ENCODE assay signal across 8 cellular contexts in genomic region chr1:12276225-12276624, GRCh38. TPM values are rescaled to one million over a fixed set of nuclear protein-coding genes. Genes with fewer than 3 reads are reported as not detected.
A peak's percentile ranks its signal among the peaks of the same experiment; 100 is the strongest.
DNase-seq lines count a peak whose midpoint lies in the region; ATAC-seq and TF ChIP-seq lines count a peak whose summit lies in the region.

No MANE protein-coding gene starts in this region.

- ATAC-seq in esophagus mucosa = peak; percentile 59
- no peak for ATAC-seq in HG02852 (IDR thresholded peaks at IDR 0.05; ENCODE audit: unreplicated experiment)
- ATAC-seq in GM18858 (IDR thresholded peaks at IDR 0.05; ENCODE audit: unreplicated experiment) = no peak

- DNase-seq in Daoy (ENCODE audit: low read depth) (peak; percentile 59), NB4 (ENCODE audit: low read depth) (peak; percentile 3), non-pigmented ciliary epithelial cell (ENCODE audit: low read depth) (peak; percentile 23), KG1 (lab: John Stamatoyannopoulos, UW) (no peak), posterior vena cava (ENCODE audit: low spot score) (no peak)

- intact Hi-C loops in posterior vena cava (cut with DNase I) = no loop called here

- no peak for TF ChIP-seq POLR2A in NB4 (IDR thresholded peaks at IDR 0.05; ENCODE audit: extremely low read depth, insufficient read length)

- no peak for TF ChIP-seq CTCF in NB4 (IDR thresholded peaks at IDR 0.05; ENCODE audit: low read depth, low read length)

- no peak overlapping the region for H3K4me3 ChIP-seq in NB4 (ENCODE audit: low read depth, low read length)

RNA-seq across cellular contexts. Expression of gene VPS13D, which starts 46.4 kb away (rescaled TPM):
- 9.3 and 11.1 TPM in 2 replicates for total RNA-seq in Daoy (2014; rRNA removed; shearing (Covaris generic))
- total RNA-seq in esophagus mucosa (69.4 TPM), posterior vena cava (10 to 100 TPM; 74.9 to 96.7 TPM)

Comparison
In these comparisons a context has a peak if more than half of its experiments do, and no peak if none do; other contexts are left out.
1. DNase-seq: peak in Daoy (single experiment), NB4 (single experiment) and non-pigmented ciliary epithelial cell (single experiment); none in KG1 (single experiment) and posterior vena cava (single experiment).